8 cellular contexts compared by ENCODE assay signal in genomic region chr3:43106293-43106628, GRCh38. TPM values are rescaled to one million over a fixed set of nuclear protein-coding genes. Genes with fewer than 3 reads are reported as not detected.
DNase-seq lines count a peak whose midpoint lies in the region; ATAC-seq and TF ChIP-seq lines count a peak whose summit lies in the region.

No MANE protein-coding gene starts in this region.

- DNase-seq in stimulated activated naive CD8-positive, alpha-beta T cell treated with anti-CD3 and anti-CD28 coated beads, Interleukin-15, Interleukin-2, amounts not matched to agents 100 U/mL and 50 U/mL, for 24 hours: no peak
- no peak for DNase-seq in mammary epithelial cell
- no peak for DNase-seq in SKM-1 treated with dmso at 0.1 percent for 144 hours (lab: John Stamatoyannopoulos, UW; ENCODE audit: unreplicated experiment)

- H2AFZ ChIP-seq in mammary epithelial cell (ENCODE audit: low read depth, low read length): peak overlapping the region; percentile 97

- H3K4me1 ChIP-seq in mammary epithelial cell (ENCODE audit: insufficient read depth, low read length) (peaks cover 6% of the 10 kb centered on the region), mononuclear cell (ENCODE audit: insufficient read depth, low read length) (peaks cover 10% of the 10 kb centered on the region)

- peak overlapping the region; percentile 82 for H3K4me3 Mint-ChIP-seq in stimulated activated naive CD8-positive, alpha-beta T cell treated with anti-CD3 and anti-CD28 coated beads, Interleukin-15, Interleukin-2, amounts not matched to agents 100 ng/mL and 50 ng/mL, for 24 hours

- in situ Hi-C loops in mammary epithelial cell (cut with MboI; ENCODE audit: low sequenced_read_pairs in 2 of 2): no loop called here

- H3K27ac Mint-ChIP-seq in stimulated activated naive CD8-positive, alpha-beta T cell treated with anti-CD3 and anti-CD28 coated beads, Interleukin-15, Interleukin-2, amounts not matched to agents 100 ng/mL and 50 ng/mL, for 24 hours: peak overlapping the region; percentile 63

- H3K4me3 ChIP-seq in mammary epithelial cell (replicated peaks in 1 of 3; ENCODE audit: insufficient read depth in 1 of 3, low read depth in 2 of 3, low read length in 3 of 3): peak overlapping the region; percentile 26 to 74 (median 37)
- peak overlapping the region; percentile 57 for H3K4me3 ChIP-seq in mononuclear cell (ENCODE audit: low read length)

- peaks cover 18% of the 10 kb centered on the region for H3K79me2 ChIP-seq in mammary epithelial cell (ENCODE audit: insufficient read depth, low read length)

- dilution Hi-C loops in mammary epithelial cell (cut with HindIII; ENCODE audit: low sequenced_read_pairs): loop anchor here (10.0 kb wide), 1 partner anchor 101 kb away; no protein-coding TSS in a partner anchor

- H3K27ac ChIP-seq in mammary epithelial cell (ENCODE audit: insufficient read depth, low read depth, low read length): no peak overlapping the region

- H3K4me1 Mint-ChIP-seq in stimulated activated naive CD8-positive, alpha-beta T cell treated with anti-CD3 and anti-CD28 coated beads, Interleukin-15, Interleukin-2, amounts not matched to agents 100 ng/mL and 50 ng/mL, for 24 hours (ENCODE audit: low read depth): peaks cover 22% of the 10 kb centered on the region

- 2% methylated on average over 6 of the region's 6 CpGs for WGBS in mammary epithelial cell (ENCODE audit: low coverage, missing lambda C conversion rate)

- no peak for ATAC-seq in stimulated activated naive CD8-positive, alpha-beta T cell treated with anti-CD3 and anti-CD28 coated beads, Interleukin-15, Interleukin-2, amounts not matched to agents 100 U/mL and 50 U/mL, for 24 hours
- no peak for ATAC-seq in GM21390 (IDR thresholded peaks at IDR 0.05; ENCODE audit: unreplicated experiment)
- no peak for ATAC-seq in HG03108 (IDR thresholded peaks at IDR 0.05; ENCODE audit: unreplicated experiment)
- ATAC-seq in GM21423 (IDR thresholded peaks at IDR 0.05; ENCODE audit: unreplicated experiment): no peak

- no peaks in the 10 kb centered on the region for H3K36me3 Mint-ChIP-seq in stimulated activated naive CD8-positive, alpha-beta T cell treated with anti-CD3 and anti-CD28 coated beads, Interleukin-15, Interleukin-2, amounts not matched to agents 100 ng/mL and 50 ng/mL, for 24 hours (ENCODE audit: low read depth)

- H3K9ac ChIP-seq in mammary epithelial cell (ENCODE audit: insufficient read depth, low read length): no peak overlapping the region

- peak overlapping the region; percentile 69 for H3K4me2 ChIP-seq in mammary epithelial cell (ENCODE audit: insufficient read depth, low read depth, low read length)

- CTCF ChIA-PET in mammary epithelial cell (lab: Charles Lee; ENCODE audit: low non-redundant PET): no interaction called here

- intact Hi-C loops in mammary epithelial cell (cut with micrococcal nuclease): no loop called here

- no peaks in the 10 kb centered on the region for H3K9me3 Mint-ChIP-seq in stimulated activated naive CD8-positive, alpha-beta T cell treated with anti-CD3 and anti-CD28 coated beads, Interleukin-15, Interleukin-2, amounts not matched to agents 100 ng/mL and 50 ng/mL, for 24 hours

- H3K36me3 ChIP-seq in mammary epithelial cell (ENCODE audit: insufficient read depth, low read length): no peaks in the 10 kb centered on the region

- H3K9me3 ChIP-seq in mammary epithelial cell (replicated peaks; ENCODE audit: insufficient read depth, low read length) (no peaks in the 10 kb centered on the region), mononuclear cell (ENCODE audit: low read depth, low read length) (no peaks in the 10 kb centered on the region)

- H3K27me3 ChIP-seq in mammary epithelial cell (ENCODE audit: insufficient read depth, low read length) (no peaks in the 10 kb centered on the region), mononuclear cell (ENCODE audit: insufficient read depth, low read length) (no peaks in the 10 kb centered on the region)

- H3K27me3 Mint-ChIP-seq in stimulated activated naive CD8-positive, alpha-beta T cell treated with anti-CD3 and anti-CD28 coated beads, Interleukin-15, Interleukin-2, amounts not matched to agents 100 ng/mL and 50 ng/mL, for 24 hours: no peaks in the 10 kb centered on the region

- H4K20me1 ChIP-seq in mammary epithelial cell (ENCODE audit: insufficient read depth, low read length): no peaks in the 10 kb centered on the region

- no peak for TF ChIP-seq CTCF in mammary epithelial cell (conservative IDR thresholded peaks at IDR 0.05 in 1 of 2, IDR thresholded peaks at IDR 0.05 in 1 of 2; ENCODE audit: extremely low read depth in 1 of 2, insufficient read depth in 1 of 2, low read depth in 1 of 2, low read length in 2 of 2)

- no TSS peak for BruUV-seq in mammary epithelial cell (replicated peaks; lab: Mats Ljungman, UMichigan)

RNA-seq across cellular contexts. Expression of gene POMGNT2, which starts 0.4 kb away (rescaled TPM):
- total RNA-seq in mammary epithelial cell (10 to 100 TPM; 10.3 to 11.2 TPM), mononuclear cell (3.6 TPM)
- polyA plus RNA-seq in mammary epithelial cell: 23.4 TPM
- polyA minus RNA-seq in mammary epithelial cell: 22.4 TPM
